Comparison of ENCODE assay signal across 1 cellular context in genomic region chr2:99354825-99355224, GRCh38. TPM values are rescaled to one million over a fixed set of nuclear protein-coding genes. Genes with fewer than 3 reads are reported as not detected.
"Had no signal": no experiment of that assay in that cellular context is flagged by ENCODE, and none has a peak within 500 bp of the region (broad histone marks: within the 10 kb centered on the region; RNA-seq: fewer than 3 reads in every experiment).

No MANE protein-coding gene starts in this region.

RNA-seq across cellular contexts. Expression of gene LYG1, which starts 53.8 kb away (rescaled TPM):
- total RNA-seq: vagina had no signal
